ENCODE assay signal across 26 cellular contexts in genomic region chr20:43842126-43843020, GRCh38.
A peak's percentile ranks its signal among the peaks of the same experiment; 100 is the strongest.
DNase-seq lines count a peak whose midpoint lies in the region; TF ChIP-seq lines count a peak whose summit lies in the region.
"Had no signal": no experiment of that assay in that cellular context is flagged by ENCODE, and none has a peak within 500 bp of the region (broad histone marks: within the 10 kb centered on the region; RNA-seq: fewer than 3 reads in every experiment).

No MANE protein-coding gene starts in this region.

- H3K27me3 ChIP-seq in colonic mucosa, result no peaks in the 10 kb centered on the region
- peaks cover 0 to 14% (median 0%) of the 10 kb centered on the region in 3 donors for H3K27me3 ChIP-seq in stomach
- H3K27me3 ChIP-seq: brain microvascular endothelial cell, SJCRH30 had no signal

- WGBS in stomach, 5 donors, result 64 to 78% (median 70%) methylated on average over 9 of the region's 9 CpGs

- in situ Hi-C loops in G401 (cut with HindIII; ENCODE audit: low sequenced_read_pairs), result no loop called here

- H3K27ac ChIP-seq in colonic mucosa (no peak overlapping the region), stomach (peak overlapping the region in 1 of 5 donors; percentile 30)
- H3K27ac ChIP-seq: prostate gland, SJCRH30 had no signal

- no peaks in the 10 kb centered on the region for H3K4me1 ChIP-seq in colonic mucosa
- no peaks in the 10 kb centered on the region for H3K4me1 ChIP-seq in stomach
- H3K4me1 ChIP-seq: prostate gland, SJCRH30 had no signal

- no peak for TF ChIP-seq EP300 in stomach (IDR thresholded peaks at IDR 0.05)

- H3K36me3 ChIP-seq in colonic mucosa, result no peaks in the 10 kb centered on the region
- no peaks in the 10 kb centered on the region for H3K36me3 ChIP-seq in stomach
- H3K36me3 ChIP-seq: brain microvascular endothelial cell, prostate gland, SJCRH30 had no signal

- no peaks in the 10 kb centered on the region for H3K9me3 ChIP-seq in colonic mucosa
- no peaks in the 10 kb centered on the region for H3K9me3 ChIP-seq in stomach
- H3K9me3 ChIP-seq: prostate gland, SJCRH30 had no signal

- TF ChIP-seq POLR2A in stomach (IDR thresholded peaks at IDR 0.05), result no peak

- no peak overlapping the region for H3K9ac ChIP-seq in colonic mucosa (ENCODE audit: low read depth in 2 of 2, low read length in 2 of 2)

- H3K4me3 ChIP-seq in colonic mucosa (no peak overlapping the region), stomach (no peak overlapping the region)
- H3K4me3 ChIP-seq: GM12878, prostate gland, SJCRH30 had no signal

- no peak for TF ChIP-seq CTCF in colonic mucosa (IDR thresholded peaks at IDR 0.05)
- TF ChIP-seq CTCF in stomach (IDR thresholded peaks at IDR 0.05), result no peak

- DNase-seq in G401 (ENCODE audit: low spot score), result peak; percentile 45
- peak; percentile 29 for DNase-seq in M059J (ENCODE audit: low read depth)
- DNase-seq in colonic mucosa, result peak; percentile 16
- DNase-seq in mesenteric fat pad (ENCODE audit: low spot score), result peak; percentile 51
- DNase-seq in stimulated activated naive CD4-positive, alpha-beta T cell (lab: John Stamatoyannopoulos, UW), result no peak
- DNase-seq in stomach, result no peak
- no peak for DNase-seq in Kasumi-1 (lab: John Stamatoyannopoulos, UW)
- DNase-seq: activated B cell treated with CpG ODN at 0.5 μM for 24 hours; activated CD4-positive, alpha-beta T cell treated with anti-CD3 and anti-CD28 coated beads, Interleukin-2, amount 50 U/mL, for 1 hour; activated naive CD4-positive, alpha-beta T cell treated with Interleukin-2 at 50 U/mL for 16 hours; C1 segment of cervical spinal cord; DMS153; effector CD4-positive, alpha-beta T cell; islet precursor cell; left ventricle myocardium superior; midbrain; naive B cell; NCI-H1436 treated with DMSO at 0.1 percent for 48 hours; NCI-H446; NCI-H748 treated with DMSO at 0.1 percent for 48 hours; SJCRH30; stimulated activated CD4-positive, alpha-beta T cell treated with anti-CD3 and anti-CD28 coated beads, Interleukin-4, amount 100 ng/mL, for 4 hours; T-helper 1 cell had no signal

- intact Hi-C loops in colonic mucosa (cut with DNase I) (loop anchor here (10.0 kb wide), 1 partner anchor 232 kb away; no protein-coding TSS in a partner anchor), stomach (cut with DNase I; ENCODE audit: low total_unique reads) (no loop called here)

Comparison
In these comparisons a context has a peak if more than half of its experiments do, and no peak if none do; other contexts are left out.
1. DNase-seq: peak in G401 (single experiment), M059J (single experiment), colonic mucosa (single experiment) and mesenteric fat pad (single experiment); none in stimulated activated naive CD4-positive, alpha-beta T cell (0 of 6), stomach (single experiment) and Kasumi-1 (0 of 2).